In the genomic region with DNA sequence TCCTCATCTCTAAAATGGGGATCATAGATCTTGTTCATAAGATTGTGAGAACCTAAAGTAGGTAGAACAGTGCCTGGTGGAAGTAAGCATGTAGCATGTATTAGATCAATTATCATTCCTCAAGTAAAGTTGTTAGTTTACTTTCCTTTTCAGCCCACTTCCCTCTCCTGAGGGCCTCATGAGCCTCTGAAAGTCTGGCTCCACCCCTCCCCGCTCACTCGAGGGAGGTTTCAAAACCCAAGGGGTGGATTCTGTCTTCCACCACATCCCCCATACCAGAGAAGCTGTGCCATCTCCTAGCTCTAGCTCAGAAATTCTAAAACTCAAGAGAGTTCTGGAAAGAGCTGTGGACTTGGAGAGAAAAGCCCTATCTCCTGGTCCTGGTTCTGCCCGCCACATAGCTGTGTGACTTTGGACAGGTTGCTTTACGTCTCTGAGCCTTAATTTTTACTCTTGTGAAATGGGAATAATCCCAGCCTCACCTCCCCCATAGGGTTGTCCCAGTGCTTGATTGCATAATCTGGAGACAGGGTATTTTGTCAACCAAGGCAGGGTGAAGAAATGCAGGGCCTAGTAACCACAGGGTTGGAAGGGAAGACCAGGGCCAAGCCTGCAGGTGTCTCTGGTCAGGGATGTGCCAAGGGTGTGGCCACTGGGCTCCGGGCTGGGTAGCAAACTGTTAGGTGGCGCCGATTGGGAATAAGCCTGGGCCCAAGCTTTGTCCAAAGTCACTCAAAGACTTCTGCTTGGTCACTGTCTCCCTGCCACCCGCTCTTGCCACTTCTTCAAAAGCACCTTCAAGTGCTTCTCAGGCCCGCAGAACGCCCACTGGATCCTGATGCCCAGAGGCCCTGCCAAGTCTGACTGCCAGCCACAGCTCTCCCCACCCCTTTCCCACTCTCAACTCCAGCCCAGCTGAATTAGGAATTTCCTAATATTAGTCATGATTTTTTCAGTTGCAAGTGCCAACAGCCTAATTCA, we compare ENCODE assay signal across 9 cellular contexts. TPM values are rescaled to one million over a fixed set of nuclear protein-coding genes. Genes with fewer than 3 reads are reported as not detected.
DNase-seq lines count a peak whose midpoint lies in the region; ATAC-seq, FAIRE-seq and TF ChIP-seq lines count a peak whose summit lies in the region.
"Had no signal": no experiment of that assay in that cellular context is flagged by ENCODE, and none has a peak within 500 bp of the region (broad histone marks: within the 10 kb centered on the region; RNA-seq: fewer than 3 reads in every experiment).

No MANE protein-coding gene starts in this region.

- peak overlapping the region; percentile 75 for H2BK15ac ChIP-seq in mesenchymal stem cell (ENCODE audit: low read depth, poor library complexity, severe bottlenecking)

- peaks cover 24 to 28% of the 10 kb centered on the region in 2 donors for H3K27me3 Mint-ChIP-seq in effector memory CD8-positive, alpha-beta T cell

- peak overlapping the region; percentile 96 for H3K4ac ChIP-seq in mesenchymal stem cell (ENCODE audit: low read depth in 1 of 2, low read length in 2 of 2)

- peak overlapping the region; percentile 90 for H4K8ac ChIP-seq in mesenchymal stem cell (ENCODE audit: low read length)

- peak overlapping the region; percentile 100 for H2BK120ac ChIP-seq in mesenchymal stem cell (ENCODE audit: low read depth, low read length)

- H3K27ac ChIP-seq in ACC112 (ENCODE audit: low read depth, low read length) (peak overlapping the region; percentile 100), K562 (ENCODE audit: extremely low read depth, low read depth, low read length) (no peak overlapping the region), mesenchymal stem cell (ENCODE audit: low read length, poor library complexity, severe bottlenecking) (peak overlapping the region; percentile 99)

- no peak for TF ChIP-seq EP300 in K562 (IDR thresholded peaks at IDR 0.05; ENCODE audit: low read length)

- peak; percentile 71 for DNase-seq in Jurkat, Clone E6-1 (ENCODE audit: low read depth, low spot score)
- DNase-seq in K562 (ENCODE audit: extremely low read depth in 1 of 4, low spot score in 3 of 4) (no peak), mesenchymal stem cell (peak; percentile 89), NCI-H1694 (lab: John Stamatoyannopoulos, UW) (no peak)
- no peak for DNase-seq in effector memory CD8-positive, alpha-beta T cell
- DNase-seq: CD8-positive, alpha-beta T cell had no signal

- H3K4me2 ChIP-seq in K562 (ENCODE audit: insufficient read depth, low read length) (no peak overlapping the region), mesenchymal stem cell (ENCODE audit: low read length, poor library complexity, severe bottlenecking) (no peak overlapping the region)

- no peak overlapping the region for H3K27ac Mint-ChIP-seq in effector memory CD8-positive, alpha-beta T cell
- H3K27ac Mint-ChIP-seq: CD8-positive, alpha-beta T cell had no signal

- peak overlapping the region; percentile 82 to 100 for H3K18ac ChIP-seq in mesenchymal stem cell (ENCODE audit: low read depth in 1 of 2, low read length in 2 of 2)

- no peaks in the 10 kb centered on the region for H3K4me1 Mint-ChIP-seq in effector memory CD8-positive, alpha-beta T cell (ENCODE audit: low read depth in 2 of 2)

- 11% methylated on average over 10 of the region's 10 CpGs for WGBS in K562 (ENCODE audit: insufficient coverage, low coverage, missing lambda C conversion rate)
- WGBS in mesenchymal stem cell, result 78% methylated on average over 10 of the region's 10 CpGs

- H3K9me3 ChIP-seq in K562 (replicated peaks; ENCODE audit: control insufficient read depth, insufficient read depth, low read depth, low read length) (peaks cover 4% of the 10 kb centered on the region; the same call in 1 of the 2 replicates), mesenchymal stem cell (ENCODE audit: control insufficient read depth, low read length) (no peaks in the 10 kb centered on the region)

- no peak for TF ChIP-seq CTCF in K562 (IDR thresholded peaks at IDR 0.05 in 2 of 3, conservative IDR thresholded peaks at IDR 0.05 in 1 of 3; ENCODE audit: insufficient read depth in 2 of 3, low read depth in 1 of 3, low read length in 3 of 3)

- no TSS peak for BruUV-seq in K562 (replicated peaks; lab: Mats Ljungman, UMichigan)

- no peak overlapping the region for H2AFZ ChIP-seq in ACC112 (ENCODE audit: low read length, unreplicated experiment)
- H2AFZ ChIP-seq in K562 (ENCODE audit: low read depth, low read length), result no peak overlapping the region; the same call in 1 of the 2 replicates
- no peak overlapping the region for H2AFZ ChIP-seq in mesenchymal stem cell (ENCODE audit: low read depth, low read length)

- H3K14ac ChIP-seq in mesenchymal stem cell (ENCODE audit: low read length in 2 of 2), result peak overlapping the region in 1 of 2 experiments; percentile 24

- H2BK5ac ChIP-seq in mesenchymal stem cell (ENCODE audit: low read depth, low read length, poor library complexity, severe bottlenecking), result peak overlapping the region; percentile 89

- CTCF ChIA-PET in K562 (lab: Yijun Ruan, JAX; ENCODE audit: low intra/inter-chr PET ratio), result no interaction called here

- in situ Hi-C loops in K562 (cut with MboI), result no loop called here

- intact Hi-C loops in K562 (cut with micrococcal nuclease), result no loop called here

- H3K9ac ChIP-seq in K562 (ENCODE audit: insufficient read depth in 1 of 2, low read depth in 2 of 2, low read length in 2 of 2) (no peak overlapping the region), mesenchymal stem cell (ENCODE audit: low read length) (peak overlapping the region; percentile 76)

- H3K27me3 ChIP-seq in ACC112 (ENCODE audit: insufficient read depth, low read length) (no peaks in the 10 kb centered on the region), K562 (ENCODE audit: control insufficient read depth in 2 of 2, insufficient read depth in 2 of 2, low read length in 2 of 2) (peaks cover 2 to 18% of the 10 kb centered on the region in 2 experiments; a peak in 4 of 5 replicates), mesenchymal stem cell (ENCODE audit: control insufficient read depth in 1 of 2, insufficient read depth in 1 of 2, low read length in 2 of 2) (no peaks in the 10 kb centered on the region)

- no peaks in the 10 kb centered on the region for H3K79me2 ChIP-seq in ACC112 (ENCODE audit: control insufficient read depth, insufficient read depth, low read length, unreplicated experiment)
- no peaks in the 10 kb centered on the region for H3K79me2 ChIP-seq in K562 (ENCODE audit: control insufficient read depth, insufficient read depth, low read length)

- no peak for TF ChIP-seq POLR2A in K562 (conservative IDR thresholded peaks at IDR 0.05)

- peak overlapping the region; percentile 81 for H4K91ac ChIP-seq in mesenchymal stem cell (ENCODE audit: low read length)

- no peak overlapping the region for H3K4me3 Mint-ChIP-seq in effector memory CD8-positive, alpha-beta T cell
- H3K4me3 Mint-ChIP-seq: CD8-positive, alpha-beta T cell had no signal

- H3K79me1 ChIP-seq in mesenchymal stem cell (replicated peaks; ENCODE audit: low read length, poor library complexity, severe bottlenecking), result peaks cover 2% of the 10 kb centered on the region

- ATAC-seq in K562 (no peak), HG02840 (IDR thresholded peaks at IDR 0.05; ENCODE audit: low FRiP score, unreplicated experiment) (no peak), HG03469 (IDR thresholded peaks at IDR 0.05; ENCODE audit: unreplicated experiment) (no peak)
- no peak for ATAC-seq in effector memory CD8-positive, alpha-beta T cell (replicated peaks)
- ATAC-seq: CD8-positive, alpha-beta T cell had no signal

- peak overlapping the region; percentile 99 for H2AK5ac ChIP-seq in mesenchymal stem cell (ENCODE audit: low read length, severe bottlenecking)

- no peaks in the 10 kb centered on the region for H3K9me1 ChIP-seq in K562 (ENCODE audit: control insufficient read depth, insufficient read depth, low read length)

- H2BK12ac ChIP-seq in mesenchymal stem cell (ENCODE audit: low read length in 2 of 2), result peak overlapping the region; percentile 90 to 100

- H3K4me1 ChIP-seq in ACC112 (ENCODE audit: control insufficient read depth, insufficient read depth, low read length, unreplicated experiment) (peaks cover 60% of the 10 kb centered on the region), K562 (replicated peaks in 1 of 2; ENCODE audit: control insufficient read depth in 2 of 2, insufficient read depth in 2 of 2, low read length in 2 of 2) (peaks cover 0 to 7% of the 10 kb centered on the region in 2 experiments; a peak in 1 of 5 replicates), mesenchymal stem cell (ENCODE audit: control insufficient read depth, insufficient read depth, low read depth, low read length) (peaks cover 24% of the 10 kb centered on the region)

- peaks cover 0 to 4% of the 10 kb centered on the region in 2 donors for H3K9me3 Mint-ChIP-seq in effector memory CD8-positive, alpha-beta T cell

- TF ChIP-seq RAD21 in K562 (CRISPR knock-in tag; conservative IDR thresholded peaks at IDR 0.05 in 1 of 2, IDR thresholded peaks at IDR 0.05 in 1 of 2), result no peak

- H3K4me3 ChIP-seq in ACC112 (ENCODE audit: low read depth, low read length) (peak overlapping the region; percentile 20; the same call in 1 of the 2 replicates), K562 (no peak overlapping the region), mesenchymal stem cell (ENCODE audit: insufficient read depth in 1 of 2, low read depth in 1 of 2, low read length in 2 of 2) (peak overlapping the region in 1 of 2 experiments; percentile 62)
- H3K4me3 ChIP-seq in Jurkat, Clone E6-1 (ENCODE audit: low read length), result no peak overlapping the region

- FAIRE-seq in K562 (lab: Jason Lieb, UNC), result no peak

- no peaks in the 10 kb centered on the region for H3K36me3 ChIP-seq in ACC112 (ENCODE audit: insufficient read depth, low read length)
- H3K36me3 ChIP-seq in K562 (ENCODE audit: control insufficient read depth, insufficient read depth, low read length), result no peaks in the 10 kb centered on the region
- H3K36me3 ChIP-seq in mesenchymal stem cell (ENCODE audit: control insufficient read depth in 1 of 2, insufficient read depth in 2 of 2, low read depth in 1 of 2, low read length in 2 of 2), result peaks cover 0 to 2% of the 10 kb centered on the region in 2 experiments

- H3K23ac ChIP-seq in mesenchymal stem cell (ENCODE audit: low read length in 2 of 2), result no peak overlapping the region

- POLR2A ChIA-PET in K562 (lab: Yijun Ruan, JAX), result interaction anchor here (0.7 to 2.7 kb wide), 5 partner anchors 10 to 230 kb away, joined by 3 to 13 read pairs (median 4); no protein-coding TSS in a partner anchor

- no peaks in the 10 kb centered on the region for H4K20me1 ChIP-seq in K562 (replicated peaks; ENCODE audit: control insufficient read depth, insufficient read depth, low read length)

- H3K36me3 Mint-ChIP-seq in effector memory CD8-positive, alpha-beta T cell (ENCODE audit: insufficient read depth), result no peaks in the 10 kb centered on the region

RNA-seq across cellular contexts. Expression of a gene that starts 20.4 kb away (rescaled TPM):
- polyA plus RNA-seq in Jurkat, Clone E6-1 (2012; ENCODE audit: insufficient read depth, insufficient read length), result 2.0 TPM
- total RNA-seq in K562 (2011; cell fraction: chromatin; rRNA removed; ENCODE audit: low replicate concordance), result 3.2 and 16.9 TPM in 2 replicates
- 5.7 and 9.0 TPM in 2 replicates for total RNA-seq in K562 (2011; cell fraction: nucleolus; rRNA removed)
- 3.7 and 4.2 TPM in 2 replicates for total RNA-seq in K562 (2011; cell fraction: nucleoplasm; rRNA removed)
- total RNA-seq in K562 (2014; rRNA removed) (0.86 and 0.91 TPM in 2 replicates), K562 (2014; rRNA removed; fragmentation: Illumina TruSeq; extraction: Trizol) (0.15 TPM in 1 of 2 replicates, not detected in the other), K562 (2015; rRNA removed; fragmentation: Illumina TruSeq; extraction: Trizol) (0.08 and 0.18 TPM in 2 replicates), K562 (2021) (2.8 and 3.4 TPM in 2 replicates)
- polyA plus RNA-seq in K562 (2011; rRNA removed) (0.11 and 0.20 TPM in 2 replicates), K562 (2014; fragmentation: Illumina TruSeq; extraction: Trizol) (0.64 and 0.91 TPM in 2 replicates), K562 (2014; fragmentation: Nextera tagmentation; extraction: Ambion mirVana) (under 1 TPM; 0.04 to 0.06 TPM), K562 (2014; rRNA removed) (0.86 and 0.95 TPM in 2 replicates)
- polyA plus RNA-seq in K562 (2011; cell fraction: cytosol; rRNA removed), result 0.16 and 0.27 TPM in 2 replicates
- polyA plus RNA-seq in K562 (2011; cell fraction: nucleus; rRNA removed), result 2.0 and 4.9 TPM in 2 replicates
- 1.1 and 1.7 TPM in 2 replicates for polyA plus RNA-seq in K562 (2012)
- 0.25 and 1.1 TPM in 2 replicates for polyA minus RNA-seq in K562 (2011; rRNA and poly(A)+ RNA removed)
- polyA minus RNA-seq in K562 (2011; cell fraction: cytosol; rRNA and poly(A)+ RNA removed), result 2.0 and 3.3 TPM in 2 replicates
- polyA minus RNA-seq in K562 (2011; cell fraction: nucleus; rRNA and poly(A)+ RNA removed), result 2.3 and 3.1 TPM in 2 replicates
- polyA plus RNA-seq in mesenchymal stem cell (2013, experiment 1 of 2), result 4,381 TPM
- 4,150 TPM for polyA plus RNA-seq in mesenchymal stem cell (2013, experiment 2 of 2)

RNA-seq across cellular contexts. Expression of a gene that starts 52.5 kb away (rescaled TPM):
- polyA plus RNA-seq in Jurkat, Clone E6-1 (2012; ENCODE audit: insufficient read depth, insufficient read length), result not detected
- 0.62 and 2.3 TPM in 2 replicates for total RNA-seq in K562 (2011; cell fraction: chromatin; rRNA removed; ENCODE audit: low replicate concordance)
- 0.79 and 2.2 TPM in 2 replicates for total RNA-seq in K562 (2011; cell fraction: nucleolus; rRNA removed)
- 0.44 and 1.2 TPM in 2 replicates for total RNA-seq in K562 (2011; cell fraction: nucleoplasm; rRNA removed)
- total RNA-seq in K562 (2014; rRNA removed) (0.32 TPM in 1 of 2 replicates, not detected in the other), K562 (2014; rRNA removed; fragmentation: Illumina TruSeq; extraction: Trizol) (0.10 and 0.18 TPM in 2 replicates), K562 (2015; rRNA removed; fragmentation: Illumina TruSeq; extraction: Trizol) (0.14 and 0.23 TPM in 2 replicates), K562 (2021) (0.40 and 0.47 TPM in 2 replicates)
- polyA plus RNA-seq in K562 (2011; rRNA removed) (0.22 and 1.1 TPM in 2 replicates), K562 (2014; fragmentation: Illumina TruSeq; extraction: Trizol) (2.1 and 2.6 TPM in 2 replicates), K562 (2014; fragmentation: Nextera tagmentation; extraction: Ambion mirVana) (under 1 TPM; 0.59 to 0.81 TPM), K562 (2014; rRNA removed) (0.09 and 0.49 TPM in 2 replicates)
- 1.3 and 3.2 TPM in 2 replicates for polyA plus RNA-seq in K562 (2011; cell fraction: cytosol; rRNA removed)
- polyA plus RNA-seq in K562 (2011; cell fraction: nucleus; rRNA removed), result 1.1 and 1.2 TPM in 2 replicates
- polyA plus RNA-seq in K562 (2012), result 0.73 and 2.3 TPM in 2 replicates
- polyA minus RNA-seq in K562 (2011; rRNA and poly(A)+ RNA removed), result 0.32 and 0.60 TPM in 2 replicates
- polyA minus RNA-seq in K562 (2011; cell fraction: cytosol; rRNA and poly(A)+ RNA removed), result 0.64 and 2.3 TPM in 2 replicates
- polyA minus RNA-seq in K562 (2011; cell fraction: nucleus; rRNA and poly(A)+ RNA removed), result 1.1 and 3.0 TPM in 2 replicates
- polyA plus RNA-seq in mesenchymal stem cell (2013, experiment 1 of 2), result 0.86 TPM
- polyA plus RNA-seq in mesenchymal stem cell (2013, experiment 2 of 2), result 0.62 TPM
- total RNA-seq: CD8-positive, alpha-beta T cell had no signal

RNA-seq across cellular contexts. Expression of a gene that starts 56.0 kb away (rescaled TPM):
- polyA plus RNA-seq in Jurkat, Clone E6-1 (2012; ENCODE audit: insufficient read depth, insufficient read length), result not detected
- total RNA-seq in K562 (2011; cell fraction: chromatin; rRNA removed; ENCODE audit: low replicate concordance), result not detected in 2 replicates
- not detected in 2 replicates for total RNA-seq in K562 (2011; cell fraction: nucleolus; rRNA removed)
- total RNA-seq in K562 (2011; cell fraction: nucleoplasm; rRNA removed), result not detected in 2 replicates
- total RNA-seq in K562 (2014; rRNA removed) (not detected in 2 replicates), K562 (2014; rRNA removed; fragmentation: Illumina TruSeq; extraction: Trizol) (not detected in 2 replicates), K562 (2015; rRNA removed; fragmentation: Illumina TruSeq; extraction: Trizol) (not detected in 2 replicates), K562 (2021) (not detected in 2 replicates)
- polyA plus RNA-seq in K562 (2011; rRNA removed) (not detected in 2 replicates), K562 (2014; fragmentation: Illumina TruSeq; extraction: Trizol) (not detected in 2 replicates), K562 (2014; fragmentation: Nextera tagmentation; extraction: Ambion mirVana) (not detected), K562 (2014; rRNA removed) (not detected in 2 replicates)
- not detected in 2 replicates for polyA plus RNA-seq in K562 (2011; cell fraction: cytosol; rRNA removed)
- not detected in 2 replicates for polyA plus RNA-seq in K562 (2011; cell fraction: nucleus; rRNA removed)
- not detected in 2 replicates for polyA plus RNA-seq in K562 (2012)
- not detected in 2 replicates for polyA minus RNA-seq in K562 (2011; rRNA and poly(A)+ RNA removed)
- polyA minus RNA-seq in K562 (2011; cell fraction: cytosol; rRNA and poly(A)+ RNA removed), result not detected in 2 replicates
- polyA minus RNA-seq in K562 (2011; cell fraction: nucleus; rRNA and poly(A)+ RNA removed), result not detected in 2 replicates
- polyA plus RNA-seq in mesenchymal stem cell (2013, experiment 1 of 2), result 0.14 TPM
- polyA plus RNA-seq in mesenchymal stem cell (2013, experiment 2 of 2), result 0.08 TPM

Comparison
In these comparisons a context has a peak if more than half of its experiments do, and no peak if none do; other contexts are left out.
1. DNase-seq: peak in Jurkat, Clone E6-1 (single experiment) and mesenchymal stem cell (single experiment); none in K562 (0 of 4), effector memory CD8-positive, alpha-beta T cell (0 of 3) and NCI-H1694 (single experiment).